ENCODE assay signal across 22 cellular contexts in genomic region chr3:14941871-14942270, GRCh38. TPM values are rescaled to one million over a fixed set of nuclear protein-coding genes. Genes with fewer than 3 reads are reported as not detected.
DNase-seq lines count a peak whose midpoint lies in the region; ATAC-seq and TF ChIP-seq lines count a peak whose summit lies in the region.
"Had no signal": no experiment of that assay in that cellular context is flagged by ENCODE, and none has a peak within 500 bp of the region (broad histone marks: within the 10 kb centered on the region; RNA-seq: fewer than 3 reads in every experiment).

No MANE protein-coding gene starts in this region.

- H3K27me3 ChIP-seq in CD8-positive, alpha-beta memory T cell (ENCODE audit: insufficient read depth, low read length, poor library complexity, severe bottlenecking), result no peaks in the 10 kb centered on the region
- H3K27me3 ChIP-seq in hepatocyte (no peaks in the 10 kb centered on the region), parathyroid adenoma (ENCODE audit: control insufficient read depth, insufficient read depth, low read length) (no peaks in the 10 kb centered on the region)
- H3K27me3 ChIP-seq: adrenal gland, MG63, stomach had no signal

- peaks cover 12% of the 10 kb centered on the region for H3K36me3 ChIP-seq in CD8-positive, alpha-beta memory T cell (ENCODE audit: insufficient read depth, low read length)
- H3K36me3 ChIP-seq in hepatocyte (replicated peaks; ENCODE audit: insufficient read depth, low read depth) (no peaks in the 10 kb centered on the region), parathyroid adenoma (ENCODE audit: control insufficient read depth, insufficient read depth, low read length) (no peaks in the 10 kb centered on the region)

- POLR2A ChIA-PET in CD8-positive, alpha-beta memory T cell (lab: Charles Lee), result no interaction called here

- ATAC-seq in GM18861 (IDR thresholded peaks at IDR 0.05; ENCODE audit: unreplicated experiment) (no peak), esophagus mucosa (no peak)
- ATAC-seq: lower lobe of right lung had no signal

- no peaks in the 10 kb centered on the region for H3K9me3 ChIP-seq in CD8-positive, alpha-beta memory T cell (ENCODE audit: low read length)
- no peaks in the 10 kb centered on the region for H3K9me3 ChIP-seq in hepatocyte (ENCODE audit: low read depth)
- no peaks in the 10 kb centered on the region for H3K9me3 ChIP-seq in parathyroid adenoma (ENCODE audit: control insufficient read depth, low read length)
- H3K9me3 ChIP-seq: adrenal gland, lower lobe of right lung, MG63, stomach had no signal

- no peak overlapping the region for H3K4me3 ChIP-seq in CD8-positive, alpha-beta memory T cell (ENCODE audit: low read length)
- H3K4me3 ChIP-seq in hepatocyte (no peak overlapping the region), parathyroid adenoma (ENCODE audit: low read depth, low read length) (no peak overlapping the region)
- H3K4me3 ChIP-seq: adrenal gland, lower lobe of right lung, MG63, stomach had no signal

- CTCF ChIA-PET in CD8-positive, alpha-beta memory T cell (lab: Charles Lee), result no interaction called here

- H3K9ac ChIP-seq in parathyroid adenoma, result no peak overlapping the region

- no peak overlapping the region for H3K27ac ChIP-seq in CD8-positive, alpha-beta memory T cell (ENCODE audit: low read depth, low read length)
- H3K27ac ChIP-seq in hepatocyte, result peak overlapping the region; percentile 42
- H3K27ac ChIP-seq in parathyroid adenoma, result peak overlapping the region; percentile 16
- H3K27ac ChIP-seq: lower lobe of right lung, stomach had no signal

- peaks cover 70% of the 10 kb centered on the region for H3K79me2 ChIP-seq in hepatocyte
- peaks cover 8% of the 10 kb centered on the region for H3K79me2 ChIP-seq in parathyroid adenoma

- H3K4me2 ChIP-seq in hepatocyte (no peak overlapping the region), parathyroid adenoma (ENCODE audit: low read length) (no peak overlapping the region)

- peaks cover 15% of the 10 kb centered on the region for H3K4me1 ChIP-seq in CD8-positive, alpha-beta memory T cell (ENCODE audit: insufficient read depth, low read length)
- H3K4me1 ChIP-seq in hepatocyte (ENCODE audit: insufficient read depth) (peaks cover 27% of the 10 kb centered on the region), parathyroid adenoma (peaks cover 5% of the 10 kb centered on the region)

- peak overlapping the region in 6 of 8 donors; percentile 36 to 69 (median 54) for H3K27ac Mint-ChIP-seq in CD8-positive, alpha-beta memory T cell

- in situ Hi-C loops in SK-MEL-5 (cut with HindIII; ENCODE audit: low pct_unique_long_range_greater_than_20kb, low sequenced_read_pairs), result loop anchor here (25.0 kb wide), 1 partner anchor 680 kb away; no protein-coding TSS in a partner anchor

- peaks cover 9% of the 10 kb centered on the region for H4K20me1 ChIP-seq in hepatocyte (ENCODE audit: insufficient read depth, poor library complexity, severe bottlenecking)

- DNase-seq in CD8-positive, alpha-beta memory T cell, result no peak
- DNase-seq in SK-MEL-5 (ENCODE audit: low read depth, low spot score), result peak; percentile 86
- DNase-seq in hepatocyte (ENCODE audit: low spot score), result no peak
- DNase-seq in DMS114 treated with DMSO at 0.1 percent for 48 hours (lab: John Stamatoyannopoulos, UW; ENCODE audit: unreplicated experiment), result no peak
- DNase-seq: activated CD4-positive, alpha-beta T cell treated with anti-CD3 and anti-CD28 coated beads, Interleukin-2, amount 50 U/mL, for 4 hours; activated CD8-positive, alpha-beta memory T cell treated with anti-CD3 and anti-CD28 coated beads, Interleukin-2, amount 50 U/mL, for 4 hours; activated gamma-delta T cell; adrenal gland; lower lobe of right lung; MG63; NCI-H1417; NCI-H2081 treated with DMSO at 0.1 percent for 48 hours; NCI-H446 treated with DMSO at 0.1 percent for 48 hours; right cardiac atrium; stimulated activated CD4-positive, alpha-beta T cell treated with anti-CD3 and anti-CD28 coated beads, Interleukin-12 subunit alpha, Interleukin-12 subunit beta, amount 100 ng/mL, for 4 hours; stimulated activated CD4-positive, alpha-beta T cell treated with anti-CD3 and anti-CD28 coated beads, Interleukin-4, amount 100 ng/mL, for 4 hours; stomach; trophoblast cell had no signal

- peak overlapping the region in 1 of 7 donors; percentile 51 for H3K4me3 Mint-ChIP-seq in CD8-positive, alpha-beta memory T cell

- H3K27me3 Mint-ChIP-seq in CD8-positive, alpha-beta memory T cell, result no peaks in the 10 kb centered on the region

- no peaks in the 10 kb centered on the region for H3K9me2 ChIP-seq in hepatocyte (replicated peaks; ENCODE audit: insufficient read depth)

- H2AFZ ChIP-seq in hepatocyte (no peak overlapping the region), parathyroid adenoma (no peak overlapping the region)

- peaks cover 23 to 50% (median 32%) of the 10 kb centered on the region in 3 donors for H3K4me1 Mint-ChIP-seq in CD8-positive, alpha-beta memory T cell

- H3K9me3 Mint-ChIP-seq in CD8-positive, alpha-beta memory T cell, result no peaks in the 10 kb centered on the region
- H3K9me3 Mint-ChIP-seq: brain had no signal

- peaks cover 4 to 40% (median 6%) of the 10 kb centered on the region in 3 donors for H3K36me3 Mint-ChIP-seq in CD8-positive, alpha-beta memory T cell

- 95% methylated on average over 1 of the region's 1 CpG for WGBS in hepatocyte (ENCODE audit: low lambda C conversion rate, missing lambda C conversion rate)

- TF ChIP-seq CTCF in hepatocyte (IDR thresholded peaks at IDR 0.05; ENCODE audit: poor library complexity) (no peak), parathyroid adenoma (IDR thresholded peaks at IDR 0.05) (no peak)

RNA-seq across cellular contexts. Expression of gene NR2C2, which starts 5.5 kb away (rescaled TPM):
- total RNA-seq in CD8-positive, alpha-beta memory T cell, result 10 to 100 TPM; 46.7 to 47.1 TPM
- 14.5 TPM for polyA plus RNA-seq in CD8-positive, alpha-beta memory T cell
- 20.7 and 22.0 TPM in 2 replicates for total RNA-seq in SK-MEL-5 (2014; rRNA removed; shearing (Covaris generic))
- 18.6 and 26.0 TPM in 2 replicates for polyA plus RNA-seq in SK-MEL-5 (2015; cell fraction: cytosol; rRNA removed)
- 59.9 and 77.5 TPM in 2 replicates for polyA plus RNA-seq in SK-MEL-5 (2015; cell fraction: nucleus; rRNA removed)
- total RNA-seq in hepatocyte (29.6 and 30.7 TPM in 2 replicates), esophagus mucosa (19.2 TPM)
- 14.7 and 20.4 TPM in 2 replicates for polyA plus RNA-seq in hepatocyte
